ENCODE assay signal across 8 cellular contexts in the genomic region with DNA sequence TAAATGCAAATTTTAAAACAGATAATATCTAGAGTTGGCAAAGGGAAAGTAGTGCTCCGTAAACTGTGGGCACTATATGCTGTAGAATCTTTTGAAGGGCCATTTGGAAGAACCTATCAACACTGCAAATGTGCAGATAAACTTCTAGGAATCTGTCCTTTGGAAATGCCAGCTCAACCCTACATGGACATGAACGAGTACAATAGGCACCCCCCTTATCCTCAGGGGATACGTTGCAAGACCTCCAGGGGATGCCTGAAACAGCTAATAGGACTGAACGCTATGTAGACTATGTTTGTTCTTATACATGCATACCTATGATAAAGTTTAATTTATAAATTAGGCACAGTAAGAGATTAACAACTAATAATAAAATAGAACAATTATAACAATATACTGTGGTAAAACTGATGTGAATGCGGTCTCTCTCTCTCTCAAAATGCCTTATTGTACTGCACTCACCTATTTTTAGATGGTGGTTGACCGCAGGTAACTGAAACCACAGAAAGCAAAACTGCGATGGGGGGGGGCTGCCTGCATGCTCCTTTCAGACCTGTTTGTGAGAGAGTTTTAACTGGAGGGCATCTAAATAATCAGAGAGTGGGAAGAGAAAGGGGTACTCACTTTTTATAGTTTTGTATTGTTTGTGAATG. TPM values are rescaled to one million over a fixed set of nuclear protein-coding genes. Genes with fewer than 3 reads are reported as not detected.
DNase-seq lines count a peak whose midpoint lies in the region; ATAC-seq and TF ChIP-seq lines count a peak whose summit lies in the region.
"Not testable (repeated sequence)": the region's sequence is repeated elsewhere in the genome, so short reads cannot be mapped to it uniquely, and the experiment has no call there.

No MANE protein-coding gene starts in this region.

- not testable (repeated sequence) for H3K36me3 ChIP-seq in HEK293 (ENCODE audit: control insufficient read depth in 2 of 2, insufficient read depth in 1 of 2, low read length in 2 of 2)

- peak overlapping the region; percentile 22 to 82 (median 46) for H3K4me3 Mint-ChIP-seq in IgD-negative memory B cell
- peak overlapping the region; percentile 41 for H3K4me3 Mint-ChIP-seq in activated CD8-positive, alpha-beta T cell treated with anti-CD3 and anti-CD28 coated beads for 36 hours
- peak overlapping the region; percentile 68 for H3K4me3 Mint-ChIP-seq in activated naive CD8-positive, alpha-beta T cell
- H3K4me3 Mint-ChIP-seq in stimulated activated naive CD8-positive, alpha-beta T cell treated with anti-CD3 and anti-CD28 coated beads, Interleukin-15, Interleukin-2, amounts not matched to agents 100 ng/mL and 50 ng/mL, for 24 hours: peak overlapping the region; percentile 57

- H3K27ac Mint-ChIP-seq in IgD-negative memory B cell: peak overlapping the region; percentile 75 to 94 (median 78)
- H3K27ac Mint-ChIP-seq in activated CD8-positive, alpha-beta T cell treated with anti-CD3 and anti-CD28 coated beads for 36 hours: peak overlapping the region; percentile 53
- peak overlapping the region; percentile 42 for H3K27ac Mint-ChIP-seq in activated naive CD8-positive, alpha-beta T cell
- H3K27ac Mint-ChIP-seq in stimulated activated naive CD8-positive, alpha-beta T cell treated with anti-CD3 and anti-CD28 coated beads, Interleukin-15, Interleukin-2, amounts not matched to agents 100 ng/mL and 50 ng/mL, for 24 hours: peak overlapping the region; percentile 60

- not testable (repeated sequence) for H3K4me3 ChIP-seq in HEK293 (ENCODE audit: low read depth, low read length)

- H3K9me3 Mint-ChIP-seq in IgD-negative memory B cell; activated CD8-positive, alpha-beta T cell treated with anti-CD3 and anti-CD28 coated beads for 36 hours; activated naive CD8-positive, alpha-beta T cell (ENCODE audit: low read depth); stimulated activated naive CD8-positive, alpha-beta T cell treated with anti-CD3 and anti-CD28 coated beads, Interleukin-15, Interleukin-2, amounts not matched to agents 100 ng/mL and 50 ng/mL, for 24 hours: not testable (repeated sequence)

- intact Hi-C loops in activated CD8-positive, alpha-beta T cell treated with anti-CD3 and anti-CD28 coated beads for 36 hours (cut with micrococcal nuclease): not testable (repeated sequence)

- H3K27ac ChIP-seq in HEK293 (ENCODE audit: extremely low read depth, low read depth, low read length): not testable (repeated sequence)

- H3K27me3 Mint-ChIP-seq in IgD-negative memory B cell: peaks cover 59% of the 10 kb centered on the region
- peaks cover 13% of the 10 kb centered on the region for H3K27me3 Mint-ChIP-seq in activated CD8-positive, alpha-beta T cell treated with anti-CD3 and anti-CD28 coated beads for 36 hours
- not testable (repeated sequence) for H3K27me3 Mint-ChIP-seq in activated naive CD8-positive, alpha-beta T cell
- H3K27me3 Mint-ChIP-seq in stimulated activated naive CD8-positive, alpha-beta T cell treated with anti-CD3 and anti-CD28 coated beads, Interleukin-15, Interleukin-2, amounts not matched to agents 100 ng/mL and 50 ng/mL, for 24 hours: peaks cover 23% of the 10 kb centered on the region

- H3K4me1 ChIP-seq in HEK293 (ENCODE audit: control insufficient read depth, insufficient read depth, low read length): not testable (repeated sequence)

- not testable (repeated sequence) for H3K36me3 Mint-ChIP-seq in IgD-negative memory B cell; activated CD8-positive, alpha-beta T cell treated with anti-CD3 and anti-CD28 coated beads for 36 hours (ENCODE audit: low read depth); activated naive CD8-positive, alpha-beta T cell; stimulated activated naive CD8-positive, alpha-beta T cell treated with anti-CD3 and anti-CD28 coated beads, Interleukin-15, Interleukin-2, amounts not matched to agents 100 ng/mL and 50 ng/mL, for 24 hours (ENCODE audit: low read depth)

- CTCF ChIA-PET in HEK293 (lab: Yijun Ruan, JAX): interaction anchor here (1.7 to 1.8 kb wide), 2 partner anchors 10 to 229 kb away, joined by 5 to 7 read pairs; no protein-coding TSS in a partner anchor
- CTCF ChIA-PET in activated CD8-positive, alpha-beta T cell treated with anti-CD3 and anti-CD28 coated beads for 36 hours (lab: Charles Lee): interaction anchor here (3.4 kb wide), 1 partner anchor 9 kb away, joined by 11 read pairs; no protein-coding TSS in a partner anchor

- peak; percentile 30 for TF ChIP-seq POLR2A in GM18505 (IDR thresholded peaks at IDR 0.05; ENCODE audit: borderline replicate concordance, extremely low read depth, insufficient read depth, insufficient read length)

- not testable (repeated sequence) for TF ChIP-seq CTCF in HEK293 (tag by site-specific recombination; IDR thresholded peaks at IDR 0.05); activated CD8-positive, alpha-beta T cell treated with anti-CD3 and anti-CD28 coated beads for 36 hours (IDR thresholded peaks at IDR 0.05)

- DNase-seq in RPMI8226: peak; percentile 65
- DNase-seq in activated CD8-positive, alpha-beta T cell treated with anti-CD3 and anti-CD28 coated beads for 36 hours: peak; percentile 79
- DNase-seq in stimulated activated CD4-positive, alpha-beta T cell treated with anti-CD3 and anti-CD28 coated beads, Interleukin-12 subunit alpha, Interleukin-12 subunit beta, amount 100 ng/mL, for 48 hours (ENCODE audit: low read depth in 2 of 3, low spot score in 1 of 3): peak in 2 of 3 donors; percentile 42 to 51

- peak; percentile 28 for ATAC-seq in GM18505 (IDR thresholded peaks at IDR 0.05; ENCODE audit: unreplicated experiment)
- ATAC-seq in activated CD8-positive, alpha-beta T cell treated with anti-CD3 and anti-CD28 coated beads for 36 hours: peak; percentile 18

- peaks cover 27 to 51% (median 44%) of the 10 kb centered on the region in 3 donors for H3K4me1 Mint-ChIP-seq in IgD-negative memory B cell
- peaks cover 64% of the 10 kb centered on the region for H3K4me1 Mint-ChIP-seq in activated CD8-positive, alpha-beta T cell treated with anti-CD3 and anti-CD28 coated beads for 36 hours (ENCODE audit: low read depth)
- H3K4me1 Mint-ChIP-seq in activated naive CD8-positive, alpha-beta T cell (ENCODE audit: low read depth): peaks cover 68% of the 10 kb centered on the region
- peaks cover 75% of the 10 kb centered on the region for H3K4me1 Mint-ChIP-seq in stimulated activated naive CD8-positive, alpha-beta T cell treated with anti-CD3 and anti-CD28 coated beads, Interleukin-15, Interleukin-2, amounts not matched to agents 100 ng/mL and 50 ng/mL, for 24 hours (ENCODE audit: low read depth)

- not testable (repeated sequence) for H3K9me3 ChIP-seq in HEK293 (ENCODE audit: control insufficient read depth, insufficient read depth, low read depth, low read length)

- POLR2A ChIA-PET in HEK293 (lab: Yijun Ruan, JAX): not testable (repeated sequence)
- POLR2A ChIA-PET in activated CD8-positive, alpha-beta T cell treated with anti-CD3 and anti-CD28 coated beads for 36 hours (lab: Charles Lee): interaction anchor here (1.3 kb wide), 1 partner anchor 8 kb away, joined by 3 read pairs; no protein-coding TSS in a partner anchor

TF ChIP-seq in HEK293, 187 proteins besides CTCF, POLR2A, EP300 and RAD21:
- TF ChIP-seq ZNF133 (tag by site-specific recombination; IDR thresholded peaks at IDR 0.05): peak; percentile 70

RNA-seq across cellular contexts. Expression of a gene that starts 59.5 kb away (rescaled TPM):
- polyA plus RNA-seq in IgD-negative memory B cell: 14.4 TPM
- 10 to 100 TPM; 45.2 to 53.6 TPM for total RNA-seq in activated CD8-positive, alpha-beta T cell treated with anti-CD3 and anti-CD28 coated beads for 36 hours
